Comparison of ENCODE assay signal across 1 cellular context in the genomic region with DNA sequence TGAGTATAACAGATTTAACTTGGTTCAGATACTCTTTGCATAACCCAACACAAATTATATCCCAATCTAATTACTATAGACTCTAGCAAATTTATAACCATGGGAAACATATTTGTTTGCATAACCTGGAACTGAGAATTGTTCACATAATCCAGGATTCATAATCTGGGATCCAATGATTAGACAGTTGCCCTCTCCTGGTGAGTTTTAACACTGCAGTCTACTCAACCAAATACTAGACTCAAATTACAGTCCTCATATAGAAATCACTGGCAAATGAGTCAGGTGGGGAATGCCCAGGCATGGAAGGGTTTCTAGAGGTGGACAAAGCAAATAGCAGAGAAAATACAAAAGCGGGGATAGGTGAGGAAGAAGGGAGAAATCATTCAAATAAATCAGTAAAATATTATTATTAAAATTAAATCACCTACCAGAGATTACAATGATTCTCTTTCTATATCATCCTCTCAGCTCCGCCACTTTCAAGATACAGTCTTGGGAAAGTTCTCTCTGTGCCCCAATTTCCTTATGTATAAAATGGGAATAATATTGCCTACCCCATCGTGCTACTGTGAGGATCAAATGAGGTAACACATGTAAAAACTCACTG.
TF ChIP-seq lines count a peak whose summit lies in the region.

No MANE protein-coding gene starts in this region.

TF ChIP-seq in HEK293, 187 proteins besides CTCF, POLR2A, EP300 and RAD21 (continued from another document):
- TF ChIP-seq PATZ1 (tag by site-specific recombination; IDR thresholded peaks at IDR 0.05) (no peak), ZBTB17 (tag by site-specific recombination; IDR thresholded peaks at IDR 0.05) (0 out of 2 replicates have a peak, but pooled peaks have one; percentile 22), KLF8 (tag by site-specific recombination; IDR thresholded peaks at IDR 0.05) (no peak)
- TF ChIP-seq, protein P1, sequence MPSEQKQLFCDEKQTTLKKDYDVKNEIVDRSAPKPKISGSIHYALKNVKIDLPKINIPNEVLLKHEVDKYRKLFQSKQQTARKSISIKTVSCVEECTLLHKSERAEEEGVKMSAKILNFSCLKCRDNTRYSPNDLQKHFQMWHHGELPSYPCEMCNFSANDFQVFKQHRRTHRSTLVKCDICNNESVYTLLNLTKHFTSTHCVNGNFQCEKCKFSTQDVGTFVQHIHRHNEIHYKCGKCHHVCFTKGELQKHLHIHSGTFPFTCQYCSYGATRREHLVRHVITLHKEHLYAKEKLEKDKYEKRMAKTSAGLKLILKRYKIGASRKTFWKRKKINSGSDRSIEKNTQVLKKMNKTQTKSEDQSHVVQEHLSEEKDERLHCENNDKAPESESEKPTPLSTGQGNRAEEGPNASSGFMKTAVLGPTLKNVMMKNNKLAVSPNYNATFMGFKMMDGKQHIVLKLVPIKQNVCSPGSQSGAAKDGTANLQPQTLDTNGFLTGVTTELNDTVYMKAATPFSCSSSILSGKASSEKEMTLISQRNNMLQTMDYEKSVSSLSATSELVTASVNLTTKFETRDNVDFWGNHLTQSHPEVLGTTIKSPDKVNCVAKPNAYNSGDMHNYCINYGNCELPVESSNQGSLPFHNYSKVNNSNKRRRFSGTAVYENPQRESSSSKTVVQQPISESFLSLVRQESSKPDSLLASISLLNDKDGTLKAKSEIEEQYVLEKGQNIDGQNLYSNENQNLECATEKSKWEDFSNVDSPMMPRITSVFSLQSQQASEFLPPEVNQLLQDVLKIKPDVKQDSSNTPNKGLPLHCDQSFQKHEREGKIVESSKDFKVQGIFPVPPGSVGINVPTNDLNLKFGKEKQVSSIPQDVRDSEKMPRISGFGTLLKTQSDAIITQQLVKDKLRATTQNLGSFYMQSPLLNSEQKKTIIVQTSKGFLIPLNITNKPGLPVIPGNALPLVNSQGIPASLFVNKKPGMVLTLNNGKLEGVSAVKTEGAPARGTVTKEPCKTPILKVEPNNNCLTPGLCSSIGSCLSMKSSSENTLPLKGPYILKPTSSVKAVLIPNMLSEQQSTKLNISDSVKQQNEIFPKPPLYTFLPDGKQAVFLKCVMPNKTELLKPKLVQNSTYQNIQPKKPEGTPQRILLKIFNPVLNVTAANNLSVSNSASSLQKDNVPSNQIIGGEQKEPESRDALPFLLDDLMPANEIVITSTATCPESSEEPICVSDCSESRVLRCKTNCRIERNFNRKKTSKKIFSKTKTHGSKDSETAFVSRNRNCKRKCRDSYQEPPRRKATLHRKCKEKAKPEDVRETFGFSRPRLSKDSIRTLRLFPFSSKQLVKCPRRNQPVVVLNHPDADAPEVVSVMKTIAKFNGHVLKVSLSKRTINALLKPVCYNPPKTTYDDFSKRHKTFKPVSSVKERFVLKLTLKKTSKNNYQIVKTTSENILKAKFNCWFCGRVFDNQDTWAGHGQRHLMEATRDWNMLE (tag by site-specific recombination; conservative IDR thresholded peaks at IDR 0.05; ENCODE audit: low read depth) = no peak
